8 cellular contexts compared by ENCODE assay signal in the genomic region with DNA sequence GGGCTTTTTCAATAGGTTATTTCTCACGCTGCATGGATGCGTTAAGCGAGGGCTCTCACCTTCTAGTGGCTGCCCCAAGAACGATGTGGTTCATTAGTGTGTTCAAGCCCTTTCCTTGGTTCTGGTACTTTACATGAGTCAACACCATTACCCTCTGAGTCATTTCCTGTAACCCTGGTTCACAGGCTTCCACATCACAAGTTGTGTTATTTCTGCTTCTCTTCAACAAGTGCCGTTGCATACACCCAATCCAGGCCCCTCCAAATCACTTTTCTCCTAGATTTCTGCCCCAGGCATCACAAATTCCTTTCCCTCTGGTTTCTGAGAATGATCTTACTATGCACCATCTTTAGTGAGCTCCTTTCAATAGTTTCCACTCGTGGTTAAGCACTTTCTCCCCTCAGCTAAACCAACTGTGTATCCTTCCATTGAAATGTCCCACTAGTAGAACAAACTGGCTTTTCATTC.
DNase-seq lines count a peak whose midpoint lies in the region; ATAC-seq, FAIRE-seq and TF ChIP-seq lines count a peak whose summit lies in the region.

No MANE protein-coding gene starts in this region.

- no peak for TF ChIP-seq RAD21 in HepG2 (CRISPR knock-in tag; IDR thresholded peaks at IDR 0.05)

- CTCF ChIA-PET in HepG2 (lab: Yijun Ruan, JAX; ENCODE audit: low intra/inter-chr PET ratio, low total read pairs): no interaction called here

- BruUV-seq in HepG2 (replicated peaks; lab: Mats Ljungman, UMichigan): no TSS peak

- no peak overlapping the region for H3K27ac Mint-ChIP-seq in GM23338
- H3K27ac Mint-ChIP-seq in activated T-helper 17 cell treated with anti-CD3 and anti-CD28 coated beads, Interleukin-2, amount 50 U/mL, for 72 hours: peak overlapping the region; percentile 10

- H3K4me3 ChIP-seq in GM23338 (no peak overlapping the region), Loucy (ENCODE audit: low read length, poor library complexity, severe bottlenecking) (no peak overlapping the region), HepG2 (replicated peaks in 1 of 3; ENCODE audit: insufficient read depth in 1 of 3, low read depth in 2 of 3, low read length in 3 of 3) (no peak overlapping the region), aorta (ENCODE audit: low read length in 2 of 2) (no peak overlapping the region), sigmoid colon (no peak overlapping the region)

- H3K9me3 ChIP-seq in Loucy (ENCODE audit: insufficient read depth, low read depth, low read length) (no peaks in the 10 kb centered on the region), HepG2 (ENCODE audit: low read length) (no peaks in the 10 kb centered on the region), aorta (ENCODE audit: control insufficient read depth, low read length) (peaks cover 2% of the 10 kb centered on the region), sigmoid colon (no peaks in the 10 kb centered on the region)

- H3K9ac ChIP-seq in Loucy (ENCODE audit: low read depth, low read length, poor library complexity, severe bottlenecking) (no peak overlapping the region), HepG2 (ENCODE audit: insufficient read depth, low read depth, low read length) (no peak overlapping the region)

- no peaks in the 10 kb centered on the region for H3K36me3 Mint-ChIP-seq in GM23338 (ENCODE audit: low read depth)
- H3K36me3 Mint-ChIP-seq in activated T-helper 17 cell treated with anti-CD3 and anti-CD28 coated beads, Interleukin-2, amount 50 U/mL, for 72 hours (ENCODE audit: low read depth): no peaks in the 10 kb centered on the region

- H3K4me2 ChIP-seq in GM23338: no peak overlapping the region
- peak overlapping the region; percentile 32 for H3K4me2 ChIP-seq in Loucy (ENCODE audit: low read depth, low read length, poor library complexity, severe bottlenecking)
- peak overlapping the region; percentile 50 for H3K4me2 ChIP-seq in HepG2 (ENCODE audit: low read depth, low read length)

- H3K4me1 Mint-ChIP-seq in GM23338: peaks cover 9% of the 10 kb centered on the region; the same call in 2 of the 3 replicates
- H3K4me1 Mint-ChIP-seq in activated T-helper 17 cell treated with anti-CD3 and anti-CD28 coated beads, Interleukin-2, amount 50 U/mL, for 72 hours: peaks cover 12% of the 10 kb centered on the region

- no peak for FAIRE-seq in HepG2 (lab: Jason Lieb, UNC)

- no peaks in the 10 kb centered on the region for H3F3A ChIP-seq in GM23338 (replicated peaks; ENCODE audit: low read depth)
- H3F3A ChIP-seq in Loucy (ENCODE audit: low read depth): no peaks in the 10 kb centered on the region

- no peaks in the 10 kb centered on the region for H3K27me3 ChIP-seq in GM23338 (ENCODE audit: insufficient read depth)
- no peaks in the 10 kb centered on the region for H3K27me3 ChIP-seq in Loucy (ENCODE audit: insufficient read depth, low read length, poor library complexity, severe bottlenecking)
- H3K27me3 ChIP-seq in HepG2 (ENCODE audit: control insufficient read depth in 1 of 2, insufficient read depth in 2 of 2, low read length in 2 of 2): no peaks in the 10 kb centered on the region
- H3K27me3 ChIP-seq in aorta (ENCODE audit: control insufficient read depth in 1 of 2, insufficient read depth in 2 of 2, low read length in 1 of 2): no peaks in the 10 kb centered on the region
- H3K27me3 ChIP-seq in sigmoid colon: no peaks in the 10 kb centered on the region

- TF ChIP-seq POLR2A in HepG2 (IDR thresholded peaks at IDR 0.05; ENCODE audit: insufficient read depth in 1 of 2, low read depth in 2 of 2, low read length in 2 of 2): no peak
- no peak for TF ChIP-seq POLR2A in sigmoid colon (IDR thresholded peaks at IDR 0.05)

- H4K20me1 ChIP-seq in GM23338 (replicated peaks; ENCODE audit: insufficient read depth) (no peaks in the 10 kb centered on the region), Loucy (ENCODE audit: insufficient read depth, low read length, poor library complexity, severe bottlenecking) (no peaks in the 10 kb centered on the region), HepG2 (ENCODE audit: insufficient read depth, low read length) (no peaks in the 10 kb centered on the region)

- in situ Hi-C loops in HepG2 (cut with HindIII; ENCODE audit: extremely low pct_ligation_motif_present, low pct_unique_long_range_greater_than_20kb): no loop called here

- DNase-seq in GM23338 (ENCODE audit: low spot score) (no peak), HepG2 (ENCODE audit: low spot score) (peak; percentile 78), NCI-H82 (lab: John Stamatoyannopoulos, UW) (no peak), aorta (no peak), sigmoid colon (no peak)

- H3K9me3 Mint-ChIP-seq in GM23338: no peaks in the 10 kb centered on the region
- no peaks in the 10 kb centered on the region for H3K9me3 Mint-ChIP-seq in activated T-helper 17 cell treated with anti-CD3 and anti-CD28 coated beads, Interleukin-2, amount 50 U/mL, for 72 hours

- 6% methylated on average over 6 of the region's 6 CpGs for WGBS in HepG2 (ENCODE audit: low lambda C conversion rate)
- 47 to 51% methylated on average over 6 of the region's 6 CpGs for WGBS in aorta, 2 donors
- 59 to 76% methylated on average over 6 of the region's 6 CpGs for WGBS in sigmoid colon, 2 donors

- no peak overlapping the region; the same call in 2 of the 3 replicates for H3K4me3 Mint-ChIP-seq in GM23338
- peak overlapping the region; percentile 33 for H3K4me3 Mint-ChIP-seq in activated T-helper 17 cell treated with anti-CD3 and anti-CD28 coated beads, Interleukin-2, amount 50 U/mL, for 72 hours

- TF ChIP-seq CTCF in GM23338 (conservative IDR thresholded peaks at IDR 0.05; ENCODE audit: low read depth in 2 of 2): no peak
- TF ChIP-seq CTCF in Loucy (conservative IDR thresholded peaks at IDR 0.05; ENCODE audit: low read length): no peak
- no peak for TF ChIP-seq CTCF in HepG2 (CRISPR knock-in tag; IDR thresholded peaks at IDR 0.05)
- no peak for TF ChIP-seq CTCF in sigmoid colon (IDR thresholded peaks at IDR 0.05)

- H3K4me1 ChIP-seq in GM23338 (ENCODE audit: insufficient read depth) (peaks cover 10% of the 10 kb centered on the region; the same call in 1 of the 2 replicates), Loucy (ENCODE audit: insufficient read depth, low read length, poor library complexity, severe bottlenecking) (peaks cover 10% of the 10 kb centered on the region), HepG2 (ENCODE audit: insufficient read depth, low read length) (peaks cover 28% of the 10 kb centered on the region), aorta (ENCODE audit: control insufficient read depth in 1 of 2, insufficient read depth in 2 of 2, low read length in 2 of 2) (no peaks in the 10 kb centered on the region), sigmoid colon (peaks cover 0 to 2% (median 0%) of the 10 kb centered on the region in 4 donors)

- POLR2A ChIA-PET in HepG2 (lab: Yijun Ruan, JAX): no interaction called here

- no peaks in the 10 kb centered on the region for H3K79me2 ChIP-seq in GM23338 (replicated peaks; ENCODE audit: insufficient read depth)
- H3K79me2 ChIP-seq in Loucy (ENCODE audit: insufficient read depth, low read length): no peaks in the 10 kb centered on the region
- H3K79me2 ChIP-seq in HepG2 (ENCODE audit: insufficient read depth, low read length): no peaks in the 10 kb centered on the region

- H3K27me3 Mint-ChIP-seq in GM23338 (ENCODE audit: insufficient read depth, low read depth, poor library complexity): no peaks in the 10 kb centered on the region
- H3K27me3 Mint-ChIP-seq in activated T-helper 17 cell treated with anti-CD3 and anti-CD28 coated beads, Interleukin-2, amount 50 U/mL, for 72 hours: peaks cover 4% of the 10 kb centered on the region

- peak in 1 of 2 experiments; percentile 33; a peak in 1 of 4 replicates for TF ChIP-seq EP300 in HepG2 (IDR thresholded peaks at IDR 0.05; ENCODE audit: low read depth in 2 of 2, low read length in 2 of 2)
- TF ChIP-seq EP300 in HepG2 (CRISPR knock-in tag; IDR thresholded peaks at IDR 0.05; ENCODE audit: borderline replicate concordance): no peak
- TF ChIP-seq EP300 in sigmoid colon (IDR thresholded peaks at IDR 0.05): no peak

- ATAC-seq in GM18499 (IDR thresholded peaks at IDR 0.05; ENCODE audit: insufficient read depth, unreplicated experiment): peak; percentile 91
- no peak for ATAC-seq in GM23338
- peak; percentile 99 for ATAC-seq in activated T-helper 17 cell treated with anti-CD3 and anti-CD28 coated beads, Interleukin-2, amount 50 U/mL, for 72 hours (replicated peaks)
- ATAC-seq in HepG2: peak; percentile 82
- no peak for ATAC-seq in aorta (ENCODE audit: low FRiP score)

- H3K27ac ChIP-seq in GM23338 (ENCODE audit: low read depth) (no peak overlapping the region), HepG2 (ENCODE audit: extremely low read length, insufficient read depth, low read length) (peak overlapping the region; percentile 39), aorta (ENCODE audit: low read depth in 1 of 2, low read length in 2 of 2) (no peak overlapping the region), sigmoid colon (no peak overlapping the region)

- H2AFZ ChIP-seq in GM23338 (peak overlapping the region; percentile 12; the same call in 1 of the 2 replicates), Loucy (ENCODE audit: low read length) (no peak overlapping the region), HepG2 (ENCODE audit: low read length) (no peak overlapping the region)

- H3K36me3 ChIP-seq in GM23338 (ENCODE audit: insufficient read depth) (no peaks in the 10 kb centered on the region), Loucy (ENCODE audit: insufficient read depth, low read length) (no peaks in the 10 kb centered on the region), HepG2 (replicated peaks in 1 of 2; ENCODE audit: control insufficient read depth in 1 of 2, insufficient read depth in 2 of 2, low read length in 2 of 2) (no peaks in the 10 kb centered on the region), aorta (ENCODE audit: control insufficient read depth in 1 of 2, insufficient read depth in 2 of 2, low read length in 1 of 2) (no peaks in the 10 kb centered on the region), sigmoid colon (no peaks in the 10 kb centered on the region)

- H3K9me2 ChIP-seq in GM23338 (ENCODE audit: insufficient read depth) (peaks cover 8% of the 10 kb centered on the region), Loucy (replicated peaks; ENCODE audit: low read depth, low read length) (no peaks in the 10 kb centered on the region)

- intact Hi-C loops in HepG2 (cut with micrococcal nuclease; ENCODE audit: unreplicated experiment) (no loop called here), aorta (cut with DNase I) (no loop called here), sigmoid colon (cut with DNase I) (no loop called here)

TF ChIP-seq in GM23338, 12 proteins besides CTCF, POLR2A, EP300 and RAD21 (continues in another document):
- TF ChIP-seq ZNF114 (CRISPR knock-in tag; IDR thresholded peaks at IDR 0.05): no peak

Comparison
In these comparisons a context has a peak if more than half of its experiments do, and no peak if none do; other contexts are left out.
1. ATAC-seq: peak in GM18499 (single experiment), activated T-helper 17 cell treated with anti-CD3 and anti-CD28 coated beads, Interleukin-2, amount 50 U/mL, for 72 hours (single experiment) and HepG2 (single experiment); none in GM23338 (single experiment) and aorta (single experiment).